Comparison of ENCODE assay signal across 1 cellular context in genomic region chr1:41361028-41361494, GRCh38.
TF ChIP-seq lines count a peak whose summit lies in the region.

TSS of gene FOXO6 (plus strand) at chr1:41361434.

TF ChIP-seq in K562, 482 proteins besides CTCF, POLR2A, EP300 and RAD21 (continued from another document):
- no peak for TF ChIP-seq MLX (CRISPR knock-in tag; conservative IDR thresholded peaks at IDR 0.05)
- no peak for TF ChIP-seq SFPQ (IDR thresholded peaks at IDR 0.05; ENCODE audit: low read depth, low read length)
- TF ChIP-seq RBM25 (IDR thresholded peaks at IDR 0.05; ENCODE audit: low read depth, low read length, severe bottlenecking) = peak; percentile 84
- TF ChIP-seq CBX3 (IDR thresholded peaks at IDR 0.05; ENCODE audit: borderline replicate concordance in 1 of 2, low read length in 2 of 2) = no peak
- no peak for TF ChIP-seq RFX5 (IDR thresholded peaks at IDR 0.05; ENCODE audit: low read depth, low read length)
- TF ChIP-seq KLF1 (tag; IDR thresholded peaks at IDR 0.05) = no peak
- no peak for TF ChIP-seq FOXK1 (CRISPR knock-in tag; IDR thresholded peaks at IDR 0.05; ENCODE audit: borderline replicate concordance)
- TF ChIP-seq FOXJ3 (CRISPR knock-in tag; IDR thresholded peaks at IDR 0.05) = peak; percentile 87
- TF ChIP-seq ZNF655 (CRISPR knock-in tag; IDR thresholded peaks at IDR 0.05) = no peak
- TF ChIP-seq ZNF165 (CRISPR knock-in tag; IDR thresholded peaks at IDR 0.05; ENCODE audit: borderline replicate concordance) = no peak
- TF ChIP-seq VEZF1 (CRISPR knock-in tag; IDR thresholded peaks at IDR 0.05) = peak; percentile 100
- TF ChIP-seq FOXK2 (conservative IDR thresholded peaks at IDR 0.05 in 1 of 2, IDR thresholded peaks at IDR 0.05 in 1 of 2; ENCODE audit: low read depth in 2 of 2) = no peak
- TF ChIP-seq NONO (IDR thresholded peaks at IDR 0.05; ENCODE audit: low read depth in 2 of 2, low read length in 1 of 2) = peak in 1 of 2 experiments; percentile 58; a peak in 1 of 4 replicates
- no peak for TF ChIP-seq BCL6 (CRISPR knock-in tag; IDR thresholded peaks at IDR 0.05)
- no peak for TF ChIP-seq MCM5 (IDR thresholded peaks at IDR 0.05; ENCODE audit: low read depth)
- TF ChIP-seq YY1 (IDR thresholded peaks at IDR 0.05; ENCODE audit: borderline replicate concordance in 1 of 3, control insufficient read depth in 1 of 3, extremely low read depth in 1 of 3, insufficient read depth in 3 of 3, insufficient read length in 1 of 3, insufficient replicate concordance in 2 of 3, low read depth in 1 of 3, low read length in 2 of 3) = peak in 2 of 3 experiments; percentile 19 to 54
- 0 out of 2 replicates have a peak, but pooled peaks have one; percentile 48 for TF ChIP-seq GMEB1 (CRISPR knock-in tag; IDR thresholded peaks at IDR 0.05)
- TF ChIP-seq ZNF239 (CRISPR knock-in tag; IDR thresholded peaks at IDR 0.05) = no peak
- peak; percentile 54 for TF ChIP-seq FOSL1 (tag; conservative IDR thresholded peaks at IDR 0.05)
- TF ChIP-seq NCOA2 (IDR thresholded peaks at IDR 0.05; ENCODE audit: partially characterized antibody in 2 of 2) = no peak
- peak; percentile 68 for TF ChIP-seq HNRNPLL (IDR thresholded peaks at IDR 0.05; ENCODE audit: low read depth, low read length, poor library complexity, severe bottlenecking)
- TF ChIP-seq ZNF695 (CRISPR knock-in tag; IDR thresholded peaks at IDR 0.05) = no peak
- TF ChIP-seq SMAD3 (CRISPR knock-in tag; conservative IDR thresholded peaks at IDR 0.05) = no peak
- TF ChIP-seq GABPB1 (CRISPR knock-in tag; IDR thresholded peaks at IDR 0.05) = no peak
- TF ChIP-seq E2F6 (IDR thresholded peaks at IDR 0.05; ENCODE audit: borderline replicate concordance in 1 of 2, extremely low read depth in 1 of 2, insufficient read depth in 1 of 2, insufficient read length in 1 of 2, low read depth in 1 of 2, low read length in 1 of 2, poor library complexity in 1 of 2, severe bottlenecking in 1 of 2) = peak in 1 of 2 experiments; percentile 84
- peak; percentile 97 for TF ChIP-seq SP1 (CRISPR knock-in tag; IDR thresholded peaks at IDR 0.05)
